Comparison of ENCODE assay signal across 27 cellular contexts in the genomic region with DNA sequence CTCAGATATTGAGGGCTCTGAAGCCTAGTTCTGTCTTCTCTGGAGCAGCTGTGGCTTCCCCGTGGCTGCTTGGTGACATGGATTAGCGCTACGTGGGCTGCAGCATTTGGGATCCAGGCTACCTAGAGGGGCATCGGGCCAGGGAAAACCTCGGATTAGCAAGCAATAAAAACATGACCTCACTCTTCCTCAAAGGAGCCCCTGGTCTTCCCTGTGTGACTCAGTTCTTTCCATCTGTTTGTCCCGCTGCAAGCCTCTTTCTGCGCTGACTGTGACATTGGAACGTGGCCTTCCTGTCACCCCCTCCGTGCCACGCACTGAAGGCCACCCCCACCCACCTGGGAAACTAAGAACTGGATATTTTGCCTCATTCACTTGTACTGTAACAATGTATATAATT.
"Had no signal": no experiment of that assay in that cellular context is flagged by ENCODE, and none has a peak within 500 bp of the region (broad histone marks: within the 10 kb centered on the region; RNA-seq: fewer than 3 reads in every experiment).

No MANE protein-coding gene starts in this region.

- H3K4me2 ChIP-seq: hepatocyte, smooth muscle cell had no signal

- H3K9me3 ChIP-seq: body of pancreas, esophagus muscularis mucosa, lower lobe of right lung, mucosa of descending colon, neutrophil, testis, vagina had no signal

- H3K27me3 ChIP-seq: body of pancreas, esophagus muscularis mucosa, hepatocyte, neutrophil, testis, vagina had no signal

- ATAC-seq: body of pancreas; effector memory CD8-positive, alpha-beta T cell; left lobe of liver; lower lobe of right lung; mucosa of descending colon; sciatic nerve; stimulated activated naive B cell treated with anti-CD40 and anti-IgM and Interleukin-4, amounts not matched to agents 10 μg/mL and 1 μg/mL and 100 μg/mL, for 72 hours; T-cell; WTC11 had no signal

- H3K9ac ChIP-seq: parathyroid adenoma had no signal

- H3K4me3 ChIP-seq: body of pancreas, esophagus muscularis mucosa, hepatocyte, lower lobe of right lung, mucosa of descending colon, smooth muscle cell, testis, vagina had no signal

- H2AFZ ChIP-seq: hepatocyte, parathyroid adenoma had no signal

- DNase-seq: activated CD4-positive, alpha-beta T cell treated with anti-CD3 and anti-CD28 coated beads, Interleukin-2, amount 50 U/mL, for 48 hours; activated naive CD4-positive, alpha-beta T cell treated with Interleukin-2 at 50 U/mL for 16 hours; activated naive CD8-positive, alpha-beta T cell treated with anti-CD3 and anti-CD28 coated beads for 36 hours; activated T-cell treated with anti-CD3 and anti-CD28 coated beads, Interleukin-2, amount 50 U/mL, for 48 hours; body of pancreas; effector memory CD8-positive, alpha-beta T cell; glutamatergic neuron; immature natural killer cell; lower lobe of right lung; mesendoderm; mucosa of descending colon; stimulated activated CD4-positive, alpha-beta T cell treated with anti-CD3 and anti-CD28 coated beads, Interleukin-2, amount 100 ng/mL, for 48 hours; stimulated activated CD8-positive, alpha-beta memory T cell treated with anti-CD3 and anti-CD28 coated beads, Interleukin-4, amount 100 ng/mL, for 48 hours; stimulated activated naive B cell treated with anti-CD40 and anti-IgM and Interleukin-4, amounts not matched to agents 10 μg/mL and 1 μg/mL and 100 μg/mL, for 72 hours; T-cell; T1000; testis; trophoblast cell had no signal

- H3K27ac ChIP-seq: body of pancreas, esophagus muscularis mucosa, hepatocyte, lower lobe of right lung, neutrophil, parathyroid adenoma, testis, vagina had no signal
